ENCODE assay signal across 24 cellular contexts in the genomic region with DNA sequence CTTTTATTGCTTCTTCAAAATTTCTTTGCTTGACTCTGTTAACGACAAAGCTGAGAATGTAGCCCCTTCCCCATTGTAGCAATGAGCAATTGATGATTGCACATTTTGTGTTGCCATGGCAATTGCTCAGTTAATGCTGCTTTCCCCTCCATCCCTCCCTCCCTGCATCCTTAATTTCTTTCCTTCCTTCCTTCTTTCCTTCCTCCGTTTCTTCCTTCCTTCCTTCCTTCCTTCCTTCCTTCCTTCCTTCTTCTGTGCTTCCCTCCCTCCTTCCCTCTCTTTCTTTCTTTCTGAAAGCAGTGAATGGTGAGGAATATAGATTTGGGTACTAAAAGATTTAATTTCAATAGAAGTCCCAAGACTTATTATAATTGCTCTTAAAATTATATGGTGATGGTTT.
"Had no signal": no experiment of that assay in that cellular context is flagged by ENCODE, and none has a peak within 500 bp of the region (broad histone marks: within the 10 kb centered on the region; RNA-seq: fewer than 3 reads in every experiment).

No MANE protein-coding gene starts in this region.

- H3K36me3 ChIP-seq: neutrophil, pancreas, right lobe of liver, sigmoid colon, stomach, thoracic aorta, thyroid gland, tibial nerve, upper lobe of left lung, vagina had no signal

- H3K9me3 ChIP-seq: neutrophil, pancreas, psoas muscle, right lobe of liver, sigmoid colon, stomach, thoracic aorta, thyroid gland, tibial nerve, upper lobe of left lung, vagina had no signal

- DNase-seq: naive thymus-derived CD4-positive, alpha-beta T cell; natural killer cell; nucleus accumbens; pancreas; psoas muscle; right cardiac atrium; right lobe of liver; sigmoid colon; small intestine; stimulated activated CD4-positive, alpha-beta T cell treated with anti-CD3 and anti-CD28 coated beads, Interleukin-15, amount 100 ng/mL, for 24 hours; stimulated activated CD4-positive, alpha-beta T cell treated with anti-CD3 and anti-CD28 coated beads, Interleukin-2, amount 100 ng/mL, for 24 hours; stimulated activated CD4-positive, alpha-beta T cell treated with anti-CD3 and anti-CD28 coated beads, Interleukin-2, amount 100 ng/mL, for 48 hours; stimulated activated CD4-positive, alpha-beta T cell treated with anti-CD3 and anti-CD28 coated beads, Interleukin-4, amount 100 ng/mL, for 24 hours; stimulated activated naive B cell treated with anti-CD40 and anti-IgM and Interleukin-4, amounts not matched to agents 10 μg/mL and 1 μg/mL and 100 μg/mL, for 72 hours; stimulated activated naive CD4-positive, alpha-beta T cell treated with Interleukin-2 at 50 U/mL for 16 hours; stomach; thyroid gland; trophoblast cell; upper lobe of left lung had no signal

- H3K4me1 ChIP-seq: pancreas, psoas muscle, right lobe of liver, stomach, thyroid gland, upper lobe of left lung, vagina had no signal

- H3K4me3 ChIP-seq: pancreas, psoas muscle, right lobe of liver, sigmoid colon, stomach, thoracic aorta, thyroid gland, tibial nerve, upper lobe of left lung, vagina had no signal

- ATAC-seq: naive thymus-derived CD4-positive, alpha-beta T cell; natural killer cell; pancreas; psoas muscle; right cardiac atrium; right lobe of liver; stimulated activated effector memory CD8-positive, alpha-beta T cell treated with anti-CD3 and anti-CD28 coated beads, Interleukin-12 subunit alpha, Interleukin-12 subunit beta, amount 100 ng/mL, for 72 hours; stimulated activated naive B cell treated with anti-CD40 and anti-IgM and Interleukin-4, amounts not matched to agents 10 μg/mL and 1 μg/mL and 100 μg/mL, for 72 hours had no signal

- H3K27ac ChIP-seq: neutrophil, pancreas, psoas muscle, right lobe of liver, sigmoid colon, stomach, thoracic aorta, thyroid gland, tibial nerve, upper lobe of left lung, vagina had no signal

- H3K27me3 ChIP-seq: neutrophil, pancreas, right lobe of liver, sigmoid colon, stomach, thyroid gland, tibial nerve, upper lobe of left lung, vagina had no signal
